ENCODE assay signal across 8 cellular contexts in the genomic region with DNA sequence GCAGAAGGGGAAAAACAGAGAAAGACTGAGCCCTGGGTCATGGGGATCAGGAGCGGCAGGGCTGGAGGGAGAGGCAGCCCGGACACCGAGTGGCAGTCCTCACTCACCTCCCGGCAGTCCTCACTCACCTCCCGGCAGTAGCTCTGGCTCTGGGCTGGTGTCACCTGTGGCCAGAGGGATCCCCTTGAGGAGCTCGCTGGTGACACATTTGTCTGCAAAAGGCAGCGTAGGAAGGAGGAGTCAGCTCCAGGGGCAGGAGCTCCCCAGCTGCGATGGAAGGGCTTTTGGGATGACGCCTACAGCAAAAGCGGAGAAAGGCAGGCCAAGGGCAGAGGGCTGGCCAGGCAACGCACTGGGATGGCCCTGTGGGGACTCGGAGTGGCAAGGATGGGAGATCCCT. TPM values are rescaled to one million over a fixed set of nuclear protein-coding genes. Genes with fewer than 3 reads are reported as not detected.
DNase-seq lines count a peak whose midpoint lies in the region; ATAC-seq and TF ChIP-seq lines count a peak whose summit lies in the region.

No MANE protein-coding gene starts in this region.

- intact Hi-C loops in A673 (cut with micrococcal nuclease; ENCODE audit: unreplicated experiment) = no loop called here
- intact Hi-C loops in mucosa of descending colon (cut with DNase I, micrococcal nuclease) = no loop called here

- peaks cover 16% of the 10 kb centered on the region for H3K36me3 Mint-ChIP-seq in brain

- H3K4me3 ChIP-seq in A673 (ENCODE audit: low read depth, low read length, poor library complexity, severe bottlenecking) (peak overlapping the region; percentile 87), HUES6 (ENCODE audit: low read depth, low read length) (peak overlapping the region; percentile 92), mucosa of descending colon (peak overlapping the region; percentile 76)

- peaks cover 41% of the 10 kb centered on the region for H3K36me3 ChIP-seq in A673 (ENCODE audit: insufficient read depth, low read length, poor library complexity, severe bottlenecking)
- H3K36me3 ChIP-seq in HUES6 (ENCODE audit: control insufficient read depth, insufficient read depth, low read length) = peaks cover 45% of the 10 kb centered on the region
- H3K36me3 ChIP-seq in mucosa of descending colon (ENCODE audit: low read depth) = no peaks in the 10 kb centered on the region

- peak overlapping the region; percentile 69 to 98 (median 89) for H3K27ac Mint-ChIP-seq in brain

- H3K9ac ChIP-seq in HUES6 (ENCODE audit: low read length) = peak overlapping the region; percentile 96

- peak overlapping the region; percentile 92 to 98 (median 96) for H3K4me3 Mint-ChIP-seq in brain

- DNase-seq in A673 (ENCODE audit: low spot score) (no peak), mucosa of descending colon (no peak), inferior parietal cortex (ENCODE audit: extremely low spot score) (no peak), hepatic stellate cell (ENCODE audit: low spot score) (no peak), NCI-H128 (lab: John Stamatoyannopoulos, UW; ENCODE audit: unreplicated experiment) (no peak)

- H3K27me3 ChIP-seq in A673 (replicated peaks; ENCODE audit: insufficient read depth, low read depth, low read length, poor library complexity) (no peaks in the 10 kb centered on the region), HUES6 (ENCODE audit: control insufficient read depth, insufficient read depth, low read length) (no peaks in the 10 kb centered on the region)

- peaks cover 8% of the 10 kb centered on the region for H3K27me3 Mint-ChIP-seq in brain

- ATAC-seq in mucosa of descending colon (no peak), HG02970 (IDR thresholded peaks at IDR 0.05; ENCODE audit: low FRiP score, unreplicated experiment) (no peak)

- H3K4me1 ChIP-seq in A673 (ENCODE audit: insufficient read depth, low read length, poor library complexity, severe bottlenecking) (peaks cover 17% of the 10 kb centered on the region), HUES6 (ENCODE audit: control insufficient read depth, insufficient read depth, low read length) (peaks cover 5% of the 10 kb centered on the region; the same call in 1 of the 2 replicates), mucosa of descending colon (ENCODE audit: low read depth) (peaks cover 11% of the 10 kb centered on the region)

- TF ChIP-seq CTCF in A673 (conservative IDR thresholded peaks at IDR 0.05; ENCODE audit: low read depth, low read length) (no peak), brain (conservative IDR thresholded peaks at IDR 0.05) (no peak), mucosa of descending colon (IDR thresholded peaks at IDR 0.05) (no peak)

- H3K27ac ChIP-seq in A673 (ENCODE audit: low read depth, low read length, poor library complexity, severe bottlenecking) (peak overlapping the region; percentile 84), HUES6 (ENCODE audit: low read depth, low read length) (peak overlapping the region; percentile 82; the same call in 1 of the 2 replicates)

- peaks cover 14% of the 10 kb centered on the region for H3K4me1 Mint-ChIP-seq in brain

- BruUV-seq in A673 (replicated peaks; lab: Mats Ljungman, UMichigan) = no TSS peak

- CTCF ChIA-PET in A673 (lab: Charles Lee) = no interaction called here

- H3K9me3 ChIP-seq in A673 (ENCODE audit: low read depth, low read length, poor library complexity, severe bottlenecking) (no peaks in the 10 kb centered on the region), HUES6 (ENCODE audit: control insufficient read depth, insufficient read depth, low read depth, low read length) (no peaks in the 10 kb centered on the region), mucosa of descending colon (no peaks in the 10 kb centered on the region)

- H3K9me3 Mint-ChIP-seq in brain = no peaks in the 10 kb centered on the region

- POLR2A ChIA-PET in A673 (lab: Charles Lee; ENCODE audit: low non-redundant PET) = no interaction called here

RNA-seq across cellular contexts. Expression of a gene that starts 0.7 kb away (rescaled TPM):
- 260 and 266 TPM in 2 replicates for total RNA-seq in A673 (2021)
- 344 TPM for polyA plus RNA-seq in brain (ENCODE audit: insufficient read depth, low read depth, low replicate concordance)
- total RNA-seq in mucosa of descending colon = 100 to 1,000 TPM; 151 to 201 (median 152) TPM

RNA-seq across cellular contexts. Expression of a gene that starts 7.5 kb away (rescaled TPM):
- 32.2 and 39.4 TPM in 2 replicates for total RNA-seq in A673 (2021)
- polyA plus RNA-seq in brain (ENCODE audit: insufficient read depth, low read depth, low replicate concordance) = 10.4 TPM
- 10 to 100 TPM; 14.1 to 18.5 (median 16.9) TPM for total RNA-seq in mucosa of descending colon

RNA-seq across cellular contexts. Expression of a gene that starts 12.8 kb away (rescaled TPM):
- total RNA-seq in A673 (2021) = 116 and 132 TPM in 2 replicates
- polyA plus RNA-seq in brain (ENCODE audit: insufficient read depth, low read depth, low replicate concordance) = 27.7 TPM
- 10 to 100 TPM; 36.4 to 42.0 (median 40.3) TPM for total RNA-seq in mucosa of descending colon

RNA-seq across cellular contexts. Expression of a gene that starts 16.5 kb away (rescaled TPM):
- total RNA-seq in A673 (2021) (not detected in 2 replicates), mucosa of descending colon (1 to 10 TPM in 1 of 3 donors, under 1 TPM in 2; 0.32 to 1.2 (median 0.87) TPM)
- polyA plus RNA-seq in brain (ENCODE audit: insufficient read depth, low read depth, low replicate concordance) = 1.1 TPM

RNA-seq across cellular contexts. Expression of a gene that starts 32.8 kb away (rescaled TPM):
- total RNA-seq in A673 (2021) (15.2 and 17.3 TPM in 2 replicates), mucosa of descending colon (10 to 100 TPM; 26.9 to 41.5 (median 28.1) TPM)
- polyA plus RNA-seq in brain (ENCODE audit: insufficient read depth, low read depth, low replicate concordance) = 29.1 TPM
